14 cellular contexts compared by ENCODE assay signal in the genomic region with DNA sequence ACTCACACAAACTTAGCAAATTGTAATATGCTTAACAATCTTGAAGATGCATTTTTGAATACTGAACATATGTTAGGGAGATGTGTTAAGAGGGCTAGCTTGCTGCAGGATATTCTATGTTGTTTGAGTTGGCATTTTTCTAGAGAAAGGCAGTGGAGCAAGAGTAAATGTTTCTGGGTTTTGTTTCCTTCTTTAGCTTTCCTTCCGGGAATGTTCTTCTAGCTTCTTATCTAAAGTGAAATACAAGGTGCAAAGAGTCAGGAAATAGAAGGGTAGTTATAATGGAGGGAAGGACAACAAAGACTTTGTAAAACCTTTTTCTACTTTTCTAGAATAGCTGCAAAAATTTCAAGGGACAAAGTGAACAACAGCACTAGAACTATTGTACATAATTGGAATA.
DNase-seq lines count a peak whose midpoint lies in the region; ATAC-seq and TF ChIP-seq lines count a peak whose summit lies in the region.
"Had no signal": no experiment of that assay in that cellular context is flagged by ENCODE, and none has a peak within 500 bp of the region (broad histone marks: within the 10 kb centered on the region; RNA-seq: fewer than 3 reads in every experiment).

No MANE protein-coding gene starts in this region.

- H3K9me3 Mint-ChIP-seq in endothelial cell (ENCODE audit: unreplicated experiment) (no peaks in the 10 kb centered on the region), nephron progenitor cell (no peaks in the 10 kb centered on the region)
- H3K9me3 Mint-ChIP-seq: HFFc6 had no signal

- peak overlapping the region; percentile 80 for H3K27ac ChIP-seq in SK-N-MC
- H3K27ac ChIP-seq: RWPE1 had no signal

- in situ Hi-C loops in G401 (cut with HindIII; ENCODE audit: low sequenced_read_pairs): no loop called here

- peaks cover 3% of the 10 kb centered on the region for H3K27me3 Mint-ChIP-seq in endothelial cell (ENCODE audit: unreplicated experiment)
- H3K27me3 Mint-ChIP-seq in nephron progenitor cell (ENCODE audit: low read depth, poor library complexity): no peaks in the 10 kb centered on the region
- H3K27me3 Mint-ChIP-seq: IgD-negative memory B cell had no signal

- peak overlapping the region; percentile 28 for H3K9ac ChIP-seq in SK-N-MC (ENCODE audit: insufficient read length)

- H3K4me3 Mint-ChIP-seq in endothelial cell (ENCODE audit: unreplicated experiment) (peak overlapping the region; percentile 26), nephron progenitor cell (no peak overlapping the region)
- H3K4me3 Mint-ChIP-seq: HFFc6, IgD-negative memory B cell had no signal

- TF ChIP-seq CTCF in endothelial cell (IDR thresholded peaks at IDR 0.05; ENCODE audit: unreplicated experiment) (no peak), nephron progenitor cell (IDR thresholded peaks at IDR 0.05) (no peak)

- H3K4me1 Mint-ChIP-seq in endothelial cell (ENCODE audit: unreplicated experiment) (peaks cover 27% of the 10 kb centered on the region), nephron progenitor cell (peaks cover 4% of the 10 kb centered on the region)

- peak; percentile 32 for DNase-seq in G401 (ENCODE audit: low spot score)
- no peak for DNase-seq in SK-N-MC (ENCODE audit: low read depth, low spot score)
- no peak for DNase-seq in endothelial cell (ENCODE audit: low spot score)
- DNase-seq in nephron progenitor cell: no peak
- no peak for DNase-seq in NCI-H1092 (lab: John Stamatoyannopoulos, UW)
- no peak for DNase-seq in SW480 (ENCODE audit: low spot score)
- DNase-seq: EL, GOT3, HFFc6, NCI-H187 treated with DMSO at 0.1 percent for 48 hours, NCI-H69 had no signal

- H3K36me3 Mint-ChIP-seq in endothelial cell (ENCODE audit: low read depth, unreplicated experiment) (peaks cover 4% of the 10 kb centered on the region), nephron progenitor cell (ENCODE audit: low read depth) (peaks cover 61% of the 10 kb centered on the region)

- no peak for ATAC-seq in HG03460 (IDR thresholded peaks at IDR 0.05; ENCODE audit: unreplicated experiment)

- H3K9me3 ChIP-seq in SK-N-MC (ENCODE audit: low read depth, low read length): no peaks in the 10 kb centered on the region

- H3K36me3 ChIP-seq in SK-N-MC (ENCODE audit: insufficient read depth, low read length): peaks cover 28% of the 10 kb centered on the region

- no peak overlapping the region for H3K4me3 ChIP-seq in SK-N-MC

- H3K27ac Mint-ChIP-seq in endothelial cell (ENCODE audit: unreplicated experiment) (peak overlapping the region; percentile 95), nephron progenitor cell (peak overlapping the region; percentile 8)
- H3K27ac Mint-ChIP-seq: HFFc6, IgD-negative memory B cell had no signal
